9 cellular contexts compared by ENCODE assay signal in genomic region chr1:95086949-95087533, GRCh38. TPM values are rescaled to one million over a fixed set of nuclear protein-coding genes. Genes with fewer than 3 reads are reported as not detected.
DNase-seq lines count a peak whose midpoint lies in the region; ATAC-seq and TF ChIP-seq lines count a peak whose summit lies in the region.
"Had no signal": no experiment of that assay in that cellular context is flagged by ENCODE, and none has a peak within 500 bp of the region (broad histone marks: within the 10 kb centered on the region; RNA-seq: fewer than 3 reads in every experiment).

No MANE protein-coding gene starts in this region.

- no peak overlapping the region for H3K27ac Mint-ChIP-seq in WTC11
- no peak overlapping the region for H3K27ac Mint-ChIP-seq in CD4-positive, alpha-beta memory T cell
- no peak overlapping the region for H3K27ac Mint-ChIP-seq in CD8-positive, alpha-beta T cell

- no peaks in the 10 kb centered on the region for H3K27me3 ChIP-seq in ACC112 (ENCODE audit: insufficient read depth, low read length)
- no peaks in the 10 kb centered on the region for H3K27me3 ChIP-seq in BE2C
- H3K27me3 ChIP-seq in CD4-positive, alpha-beta memory T cell (ENCODE audit: insufficient read depth, low read length): no peaks in the 10 kb centered on the region
- no peaks in the 10 kb centered on the region for H3K27me3 ChIP-seq in CD8-positive, alpha-beta T cell (ENCODE audit: insufficient read depth, low read length)

- H3K4me1 Mint-ChIP-seq in WTC11: peaks cover 29% of the 10 kb centered on the region
- H3K4me1 Mint-ChIP-seq in CD4-positive, alpha-beta memory T cell: peaks cover 0 to 2% (median 0%) of the 10 kb centered on the region in 4 donors
- peaks cover 4% of the 10 kb centered on the region for H3K4me1 Mint-ChIP-seq in CD8-positive, alpha-beta T cell (ENCODE audit: low read depth)

- peaks cover 22% of the 10 kb centered on the region for H3K9me3 Mint-ChIP-seq in WTC11
- H3K9me3 Mint-ChIP-seq in CD4-positive, alpha-beta memory T cell: peaks cover 0 to 4% (median 0%) of the 10 kb centered on the region in 8 donors
- no peaks in the 10 kb centered on the region for H3K9me3 Mint-ChIP-seq in CD8-positive, alpha-beta T cell

- no peak for TF ChIP-seq CTCF in HFF-Myc (IDR thresholded peaks at IDR 0.05; ENCODE audit: low read depth, low read length, missing control alignments)
- no peak for TF ChIP-seq CTCF in WTC11 (IDR thresholded peaks at IDR 0.05)
- TF ChIP-seq CTCF in BE2C (IDR thresholded peaks at IDR 0.05; ENCODE audit: low read depth, low read length): no peak
- TF ChIP-seq CTCF in CD8-positive, alpha-beta T cell (IDR thresholded peaks at IDR 0.05): no peak

- H3K4me1 ChIP-seq in ACC112 (ENCODE audit: control insufficient read depth, insufficient read depth, low read length, unreplicated experiment) (peaks cover 19% of the 10 kb centered on the region), BE2C (no peaks in the 10 kb centered on the region)
- H3K4me1 ChIP-seq in CD4-positive, alpha-beta memory T cell (ENCODE audit: insufficient read depth, low read length): no peaks in the 10 kb centered on the region
- no peaks in the 10 kb centered on the region for H3K4me1 ChIP-seq in CD8-positive, alpha-beta T cell (ENCODE audit: insufficient read depth, low read length)

- no peak overlapping the region for H3K4me3 Mint-ChIP-seq in WTC11
- no peak overlapping the region for H3K4me3 Mint-ChIP-seq in CD4-positive, alpha-beta memory T cell
- no peak overlapping the region for H3K4me3 Mint-ChIP-seq in CD8-positive, alpha-beta T cell

- H3K4me3 ChIP-seq in ACC112 (ENCODE audit: low read depth, low read length): 0 out of 2 replicates have a peak overlapping the region, but pooled peaks have one; percentile 44
- H3K4me3 ChIP-seq in HFF-Myc (replicated peaks; ENCODE audit: low read depth, low read length): no peak overlapping the region
- H3K4me3 ChIP-seq in BE2C (ENCODE audit: low read depth, low read length): no peak overlapping the region
- no peak overlapping the region for H3K4me3 ChIP-seq in CD4-positive, alpha-beta memory T cell (ENCODE audit: low read length in 2 of 2)
- no peak overlapping the region for H3K4me3 ChIP-seq in CD8-positive, alpha-beta T cell (ENCODE audit: low read depth, low read length)

- no peaks in the 10 kb centered on the region for H3K79me2 ChIP-seq in ACC112 (ENCODE audit: control insufficient read depth, insufficient read depth, low read length, unreplicated experiment)

- POLR2A ChIA-PET in WTC11 (lab: Charles Lee): no interaction called here
- POLR2A ChIA-PET in CD4-positive, alpha-beta memory T cell (lab: Charles Lee; ENCODE audit: partially characterized antibody): no interaction called here
- POLR2A ChIA-PET in CD8-positive, alpha-beta T cell (lab: Charles Lee): no interaction called here

- no peaks in the 10 kb centered on the region for H3K36me3 ChIP-seq in ACC112 (ENCODE audit: insufficient read depth, low read length)
- H3K36me3 ChIP-seq in BE2C: no peaks in the 10 kb centered on the region
- no peaks in the 10 kb centered on the region for H3K36me3 ChIP-seq in CD4-positive, alpha-beta memory T cell (ENCODE audit: insufficient read depth, low read length)
- H3K36me3 ChIP-seq in CD8-positive, alpha-beta T cell (ENCODE audit: insufficient read depth, low read length): no peaks in the 10 kb centered on the region

- no peaks in the 10 kb centered on the region for H3K27me3 Mint-ChIP-seq in WTC11 (ENCODE audit: low read depth)
- H3K27me3 Mint-ChIP-seq in CD4-positive, alpha-beta memory T cell: peaks cover 14 to 18% of the 10 kb centered on the region in 2 donors
- peaks cover 15% of the 10 kb centered on the region for H3K27me3 Mint-ChIP-seq in CD8-positive, alpha-beta T cell (ENCODE audit: low read depth)

- ATAC-seq in WTC11: peak; percentile 55
- ATAC-seq in CD8-positive, alpha-beta T cell: no peak

- H3K9me3 ChIP-seq in BE2C: no peaks in the 10 kb centered on the region
- no peaks in the 10 kb centered on the region for H3K9me3 ChIP-seq in CD4-positive, alpha-beta memory T cell (ENCODE audit: control insufficient read depth in 1 of 2, low read length in 2 of 2)
- H3K9me3 ChIP-seq in CD8-positive, alpha-beta T cell (ENCODE audit: low read length): no peaks in the 10 kb centered on the region

- no peak overlapping the region for H2AFZ ChIP-seq in ACC112 (ENCODE audit: low read length, unreplicated experiment)

- H3K27ac ChIP-seq in ACC112 (ENCODE audit: low read depth, low read length): peak overlapping the region; percentile 71
- H3K27ac ChIP-seq in CD4-positive, alpha-beta memory T cell (ENCODE audit: low read depth, low read length): no peak overlapping the region
- no peak overlapping the region for H3K27ac ChIP-seq in CD8-positive, alpha-beta T cell (ENCODE audit: low read depth, low read length)

- intact Hi-C loops in CD4-positive, alpha-beta memory T cell (cut with micrococcal nuclease): no loop called here
- intact Hi-C loops in CD8-positive, alpha-beta T cell (cut with DNase I, micrococcal nuclease): no loop called here

- H3K36me3 Mint-ChIP-seq in WTC11: peaks cover 2% of the 10 kb centered on the region; the same call in 1 of the 2 replicates
- H3K36me3 Mint-ChIP-seq in CD4-positive, alpha-beta memory T cell: no peaks in the 10 kb centered on the region
- H3K36me3 Mint-ChIP-seq in CD8-positive, alpha-beta T cell: no peaks in the 10 kb centered on the region

- peak; percentile 70 for DNase-seq in HFF-Myc (ENCODE audit: extremely low read depth, low read depth)
- DNase-seq in WTC11 (ENCODE audit: low spot score): no peak
- peak; percentile 85 for DNase-seq in iris pigment epithelial cell (ENCODE audit: low read depth)
- DNase-seq in BE2C: no peak
- no peak for DNase-seq in CD4-positive, alpha-beta memory T cell
- DNase-seq in CD8-positive, alpha-beta T cell: no peak
- DNase-seq in CD1c-positive myeloid dendritic cell (ENCODE audit: extremely low spot score): no peak

- CTCF ChIA-PET in WTC11 (lab: Charles Lee): interaction anchor here (1.1 kb wide), 1 partner anchor 147 kb away, joined by 7 read pairs; the partner anchor contains the start of gene RWDD3
- CTCF ChIA-PET in CD4-positive, alpha-beta memory T cell (lab: Charles Lee; ENCODE audit: partially characterized antibody): interaction anchor here (0.9 to 2.3 kb wide), 2 partner anchors 28 to 147 kb away, joined by 3 to 10 read pairs; partner anchors contain the start of gene RWDD3
- CTCF ChIA-PET in CD8-positive, alpha-beta T cell (lab: Charles Lee): no interaction called here

TF ChIP-seq in WTC11, 78 proteins besides CTCF, POLR2A, EP300 and RAD21 (continues in another document):
- TF ChIP-seq ESRRA (CRISPR knock-in tag; IDR thresholded peaks at IDR 0.05; ENCODE audit: borderline replicate concordance) (no peak), ATF1 (CRISPR knock-in tag; IDR thresholded peaks at IDR 0.05) (no peak), NR2C2 (CRISPR knock-in tag; IDR thresholded peaks at IDR 0.05) (no peak), CDX4 (CRISPR knock-in tag; IDR thresholded peaks at IDR 0.05; ENCODE audit: borderline replicate concordance) (no peak), FOXP4 (CRISPR knock-in tag; IDR thresholded peaks at IDR 0.05) (no peak), ZNF416 (CRISPR knock-in tag; IDR thresholded peaks at IDR 0.05) (no peak)

RNA-seq across cellular contexts. Expression of gene ALG14, which starts 14.3 kb away (rescaled TPM):
- 0.94 to 2.3 TPM (median 1.4 TPM) in 3 replicates for total RNA-seq in WTC11 (2021)
- polyA plus RNA-seq in BE2C (2012; ENCODE audit: insufficient read depth, insufficient read length, low read depth): 17.7 TPM
- 1 to 10 TPM; 1.1 to 3.2 TPM for total RNA-seq in CD4-positive, alpha-beta memory T cell
- polyA plus RNA-seq in CD4-positive, alpha-beta memory T cell: 1 to 10 TPM; 4.2 to 6.8 TPM
- under 1 TPM; 0.27 to 0.61 TPM for total RNA-seq in CD8-positive, alpha-beta T cell

RNA-seq across cellular contexts. Expression of gene TLCD4, which starts 30.1 kb away (rescaled TPM):
- total RNA-seq in WTC11 (2021): 2.0 to 4.7 TPM (median 3.5 TPM) in 3 replicates
- polyA plus RNA-seq in BE2C (2012; ENCODE audit: insufficient read depth, insufficient read length, low read depth): not detected
- under 1 TPM; 0.12 to 0.33 TPM for total RNA-seq in CD4-positive, alpha-beta memory T cell
- polyA plus RNA-seq in CD4-positive, alpha-beta memory T cell: under 1 TPM; 0.18 to 0.64 TPM
- total RNA-seq in CD8-positive, alpha-beta T cell: under 1 TPM in 1 of 2 experiments, not detected in 1; 0.05 TPM
- total RNA-seq: T-helper 1 cell treated with Interleukin-12 subunit alpha and Interleukin-12 subunit beta and Interleukin-4 antibody, amounts not matched to agents 30 ng/mL and 1 ng/mL, for 36 hours had no signal

Comparison
In these comparisons a context has a peak if more than half of its experiments do, and no peak if none do; other contexts are left out.
1. DNase-seq: peak in HFF-Myc (single experiment) and iris pigment epithelial cell (single experiment); none in WTC11 (single experiment), BE2C (single experiment), CD4-positive, alpha-beta memory T cell (0 of 5), CD8-positive, alpha-beta T cell (0 of 7) and CD1c-positive myeloid dendritic cell (single experiment).